Comparison of ENCODE assay signal across 10 cellular contexts in genomic region chr19:38243279-38243673, GRCh38. TPM values are rescaled to one million over a fixed set of nuclear protein-coding genes. Genes with fewer than 3 reads are reported as not detected.
A peak's percentile ranks its signal among the peaks of the same experiment; 100 is the strongest.
DNase-seq lines count a peak whose midpoint lies in the region; ATAC-seq, FAIRE-seq and TF ChIP-seq lines count a peak whose summit lies in the region.
"Had no signal": no experiment of that assay in that cellular context is flagged by ENCODE, and none has a peak within 500 bp of the region (broad histone marks: within the 10 kb centered on the region; RNA-seq: fewer than 3 reads in every experiment).

No MANE protein-coding gene starts in this region.

- H3K4me1 Mint-ChIP-seq in activated CD8-positive, alpha-beta T cell treated with anti-CD3 and anti-CD28 coated beads, Interleukin-2, amount 10 ng/mL, durations not matched to agents 7 days and 5 days (ENCODE audit: low read depth): peaks cover 2% of the 10 kb centered on the region
- peaks cover 9% of the 10 kb centered on the region for H3K4me1 Mint-ChIP-seq in type B pancreatic cell (ENCODE audit: unreplicated experiment)

- POLR2A ChIA-PET in HepG2 (lab: Yijun Ruan, JAX): interaction anchor here (0.6 kb wide), 1 partner anchor 9 kb away, joined by 7 read pairs; no protein-coding TSS in a partner anchor
- POLR2A ChIA-PET in activated CD8-positive, alpha-beta T cell treated with anti-CD3 and anti-CD28 coated beads, Interleukin-2, amount 10 ng/mL, durations not matched to agents 7 days and 5 days (lab: Charles Lee): interaction anchor here (1.7 kb wide), 1 partner anchor 76 kb away, joined by 4 read pairs; the partner anchor contains the start of gene KCNK6
- POLR2A ChIA-PET in A673 (lab: Charles Lee; ENCODE audit: low non-redundant PET): no interaction called here

- TF ChIP-seq CTCF in HepG2 (CRISPR knock-in tag; IDR thresholded peaks at IDR 0.05) (no peak), right lobe of liver (IDR thresholded peaks at IDR 0.05) (no peak), hepatocyte (IDR thresholded peaks at IDR 0.05; ENCODE audit: poor library complexity) (no peak), type B pancreatic cell (conservative IDR thresholded peaks at IDR 0.05) (no peak), A673 (conservative IDR thresholded peaks at IDR 0.05; ENCODE audit: low read depth, low read length) (no peak)

- no peaks in the 10 kb centered on the region for H3K79me2 ChIP-seq in HepG2 (ENCODE audit: insufficient read depth, low read length)
- no peaks in the 10 kb centered on the region for H3K79me2 ChIP-seq in hepatocyte

- H3K36me3 Mint-ChIP-seq in activated CD8-positive, alpha-beta T cell treated with anti-CD3 and anti-CD28 coated beads, Interleukin-2, amount 10 ng/mL, durations not matched to agents 7 days and 5 days (ENCODE audit: low read depth): no peaks in the 10 kb centered on the region
- H3K36me3 Mint-ChIP-seq in type B pancreatic cell: no peaks in the 10 kb centered on the region

- in situ Hi-C loops in HepG2 (cut with HindIII; ENCODE audit: extremely low pct_ligation_motif_present, low pct_unique_long_range_greater_than_20kb): loop anchor here (5.0 kb wide), 1 partner anchor 89 kb away; no protein-coding TSS in a partner anchor

- no peaks in the 10 kb centered on the region; a peak in 1 of 5 replicates for H3K27me3 ChIP-seq in HepG2 (ENCODE audit: control insufficient read depth in 1 of 2, insufficient read depth in 2 of 2, low read length in 2 of 2)
- H3K27me3 ChIP-seq in right lobe of liver: no peaks in the 10 kb centered on the region
- no peaks in the 10 kb centered on the region for H3K27me3 ChIP-seq in hepatocyte
- no peaks in the 10 kb centered on the region for H3K27me3 ChIP-seq in A673 (replicated peaks; ENCODE audit: insufficient read depth, low read depth, low read length, poor library complexity)
- H3K27me3 ChIP-seq: upper lobe of right lung had no signal

- no peaks in the 10 kb centered on the region for H3K9me2 ChIP-seq in hepatocyte (replicated peaks; ENCODE audit: insufficient read depth)

- no peak for DNase-seq in HepG2 (ENCODE audit: low spot score)
- DNase-seq in right lobe of liver: no peak
- DNase-seq in activated CD8-positive, alpha-beta T cell treated with anti-CD3 and anti-CD28 coated beads, Interleukin-2, amount 10 ng/mL, durations not matched to agents 7 days and 5 days: no peak
- DNase-seq in hepatocyte (ENCODE audit: low spot score): no peak
- DNase-seq in type B pancreatic cell (ENCODE audit: extremely low spot score, unreplicated experiment): no peak
- DNase-seq in NCI-H2029 (lab: John Stamatoyannopoulos, UW): no peak
- no peak for DNase-seq in HTR-8/SVneo (ENCODE audit: insufficient read length, low spot score)
- no peak for DNase-seq in A673 (ENCODE audit: low spot score)

- no peaks in the 10 kb centered on the region for H3K9me3 Mint-ChIP-seq in activated CD8-positive, alpha-beta T cell treated with anti-CD3 and anti-CD28 coated beads, Interleukin-2, amount 10 ng/mL, durations not matched to agents 7 days and 5 days (ENCODE audit: insufficient read depth)
- no peaks in the 10 kb centered on the region for H3K9me3 Mint-ChIP-seq in type B pancreatic cell

- no peak for FAIRE-seq in HepG2 (lab: Jason Lieb, UNC)
- no peak for FAIRE-seq in HTR-8/SVneo (lab: Jason Lieb, UNC)

- BruUV-seq in HepG2 (replicated peaks; lab: Mats Ljungman, UMichigan): no TSS peak
- BruUV-seq in A673 (replicated peaks; lab: Mats Ljungman, UMichigan): no TSS peak

- H3K4me2 ChIP-seq in HepG2 (ENCODE audit: low read depth, low read length): no peak overlapping the region
- peak overlapping the region; percentile 81 for H3K4me2 ChIP-seq in hepatocyte

- no peak overlapping the region for H3K27ac Mint-ChIP-seq in activated CD8-positive, alpha-beta T cell treated with anti-CD3 and anti-CD28 coated beads, Interleukin-2, amount 10 ng/mL, durations not matched to agents 7 days and 5 days
- no peak overlapping the region for H3K27ac Mint-ChIP-seq in type B pancreatic cell

- no peak overlapping the region for H3K4me3 ChIP-seq in HepG2 (replicated peaks in 1 of 3; ENCODE audit: insufficient read depth in 1 of 3, low read depth in 2 of 3, low read length in 3 of 3)
- H3K4me3 ChIP-seq in right lobe of liver: no peak overlapping the region
- no peak overlapping the region for H3K4me3 ChIP-seq in hepatocyte
- no peak overlapping the region for H3K4me3 ChIP-seq in A673 (ENCODE audit: low read depth, low read length, poor library complexity, severe bottlenecking)

- CTCF ChIA-PET in HepG2 (lab: Yijun Ruan, JAX; ENCODE audit: low intra/inter-chr PET ratio, low total read pairs): interaction anchor here (1.5 to 4.4 kb wide), 2 partner anchors 91 to 131 kb away, joined by 3 to 62 read pairs; partner anchors contain the start of genes CATSPERG and PSMD8
- CTCF ChIA-PET in activated CD8-positive, alpha-beta T cell treated with anti-CD3 and anti-CD28 coated beads, Interleukin-2, amount 10 ng/mL, durations not matched to agents 7 days and 5 days (lab: Charles Lee): interaction anchor here (0.6 to 3.2 kb wide), 15 partner anchors 8 to 686 kb away, joined by 3 to 23 read pairs (median 6); partner anchors contain the start of genes CATSPERG, FAM98C, GGN and KCNK6
- CTCF ChIA-PET in A673 (lab: Charles Lee): interaction anchor here (0.6 to 1.7 kb wide), 5 partner anchors 9 to 160 kb away, joined by 5 to 8 read pairs (median 7); partner anchors contain the start of gene FAM98C

- H3K4me1 ChIP-seq in HepG2 (ENCODE audit: insufficient read depth, low read length) (peaks cover 19% of the 10 kb centered on the region), right lobe of liver (no peaks in the 10 kb centered on the region), hepatocyte (ENCODE audit: insufficient read depth) (peaks cover 2% of the 10 kb centered on the region), A673 (ENCODE audit: insufficient read depth, low read length, poor library complexity, severe bottlenecking) (no peaks in the 10 kb centered on the region)

- no peak overlapping the region for H2AFZ ChIP-seq in HepG2 (ENCODE audit: low read length)
- peak overlapping the region; percentile 95 for H2AFZ ChIP-seq in hepatocyte

- TF ChIP-seq EP300 in HepG2 (IDR thresholded peaks at IDR 0.05; ENCODE audit: low read depth in 2 of 2, low read length in 2 of 2) (no peak), HepG2 (CRISPR knock-in tag; IDR thresholded peaks at IDR 0.05; ENCODE audit: borderline replicate concordance) (no peak)

- WGBS in HepG2 (ENCODE audit: low lambda C conversion rate): 37% methylated on average over 15 of the region's 15 CpGs
- 41% methylated on average over 13 of the region's 15 CpGs for WGBS in right lobe of liver (ENCODE audit: insufficient coverage, low coverage, low lambda C conversion rate, missing lambda C conversion rate)
- WGBS in hepatocyte (ENCODE audit: low lambda C conversion rate, missing lambda C conversion rate): 66% methylated on average over 15 of the region's 15 CpGs

- H3K9ac ChIP-seq in HepG2 (ENCODE audit: insufficient read depth, low read depth, low read length): 0 out of 2 replicates have a peak overlapping the region, but pooled peaks have one; percentile 34

- TF ChIP-seq POLR2A in HepG2 (IDR thresholded peaks at IDR 0.05; ENCODE audit: insufficient read depth in 1 of 2, low read depth in 2 of 2, low read length in 2 of 2) (no peak), right lobe of liver (IDR thresholded peaks at IDR 0.05) (no peak)

- H3K27ac ChIP-seq in HepG2 (ENCODE audit: extremely low read length, insufficient read depth, low read length): no peak overlapping the region
- H3K27ac ChIP-seq in right lobe of liver: no peak overlapping the region
- no peak overlapping the region for H3K27ac ChIP-seq in hepatocyte
- H3K27ac ChIP-seq in A673 (ENCODE audit: low read depth, low read length, poor library complexity, severe bottlenecking): no peak overlapping the region
- H3K27ac ChIP-seq: upper lobe of right lung had no signal

- ATAC-seq in HepG2: no peak
- ATAC-seq in right lobe of liver: no peak
- no peak for ATAC-seq in activated CD8-positive, alpha-beta T cell treated with anti-CD3 and anti-CD28 coated beads, Interleukin-2, amount 10 ng/mL, durations not matched to agents 7 days and 5 days

- no peaks in the 10 kb centered on the region for H3K36me3 ChIP-seq in HepG2 (replicated peaks in 1 of 2; ENCODE audit: control insufficient read depth in 1 of 2, insufficient read depth in 2 of 2, low read length in 2 of 2)
- no peaks in the 10 kb centered on the region for H3K36me3 ChIP-seq in right lobe of liver
- no peaks in the 10 kb centered on the region for H3K36me3 ChIP-seq in hepatocyte (replicated peaks; ENCODE audit: insufficient read depth, low read depth)
- H3K36me3 ChIP-seq in A673 (ENCODE audit: insufficient read depth, low read length, poor library complexity, severe bottlenecking): no peaks in the 10 kb centered on the region
- H3K36me3 ChIP-seq: upper lobe of right lung had no signal

- peak overlapping the region; percentile 67 for H3K4me3 Mint-ChIP-seq in activated CD8-positive, alpha-beta T cell treated with anti-CD3 and anti-CD28 coated beads, Interleukin-2, amount 10 ng/mL, durations not matched to agents 7 days and 5 days
- peak overlapping the region; percentile 80 for H3K4me3 Mint-ChIP-seq in type B pancreatic cell

- H3K9me3 ChIP-seq in HepG2 (ENCODE audit: low read length) (no peaks in the 10 kb centered on the region), right lobe of liver (no peaks in the 10 kb centered on the region), hepatocyte (ENCODE audit: low read depth) (no peaks in the 10 kb centered on the region), A673 (ENCODE audit: low read depth, low read length, poor library complexity, severe bottlenecking) (no peaks in the 10 kb centered on the region)
- H3K9me3 ChIP-seq: upper lobe of right lung had no signal

- no peaks in the 10 kb centered on the region for H3K27me3 Mint-ChIP-seq in activated CD8-positive, alpha-beta T cell treated with anti-CD3 and anti-CD28 coated beads, Interleukin-2, amount 10 ng/mL, durations not matched to agents 7 days and 5 days (ENCODE audit: low read depth)
- H3K27me3 Mint-ChIP-seq in type B pancreatic cell: no peaks in the 10 kb centered on the region

- no peak for TF ChIP-seq RAD21 in HepG2 (CRISPR knock-in tag; IDR thresholded peaks at IDR 0.05)

- intact Hi-C loops in HepG2 (cut with micrococcal nuclease; ENCODE audit: unreplicated experiment): no loop called here
- intact Hi-C loops in right lobe of liver (cut with DNase I): no loop called here
- intact Hi-C loops in A673 (cut with micrococcal nuclease; ENCODE audit: unreplicated experiment): no loop called here

- H4K20me1 ChIP-seq in HepG2 (ENCODE audit: insufficient read depth, low read length): no peaks in the 10 kb centered on the region
- no peaks in the 10 kb centered on the region for H4K20me1 ChIP-seq in hepatocyte (ENCODE audit: insufficient read depth, poor library complexity, severe bottlenecking)

RNA-seq across cellular contexts. Expression of gene PPP1R14A, which starts 12.9 kb away (rescaled TPM):
- not detected in 2 replicates for total RNA-seq in HepG2 (2016; rRNA removed; fragmentation: Illumina TruSeq; extraction: Trizol)
- not detected in 2 replicates for total RNA-seq in HepG2 (2016; cell fraction: cytosol; rRNA removed; fragmentation: Illumina TruSeq; extraction: Trizol; ENCODE audit: low read depth)
- total RNA-seq in HepG2 (2016; cell fraction: insoluble cytoplasmic fraction; rRNA removed; fragmentation: Illumina TruSeq; extraction: Trizol): not detected in 2 replicates
- total RNA-seq in HepG2 (2016; cell fraction: membrane; rRNA removed; fragmentation: Illumina TruSeq; extraction: Trizol): not detected in 2 replicates
- not detected in 2 replicates for total RNA-seq in HepG2 (2016; cell fraction: nucleus; rRNA removed; fragmentation: Illumina TruSeq; extraction: Trizol)
- polyA plus RNA-seq in HepG2 (2011; rRNA removed): not detected in 2 replicates
- not detected in 2 replicates for polyA plus RNA-seq in HepG2 (2011; cell fraction: cytosol; rRNA removed)
- not detected in 2 replicates for polyA plus RNA-seq in HepG2 (2011; cell fraction: nucleus; rRNA removed)
- not detected in 2 replicates for polyA plus RNA-seq in HepG2 (2012)
- polyA plus RNA-seq in HepG2 (2016; cell fraction: cytosol; fragmentation: Illumina TruSeq; extraction: Trizol; ENCODE audit: low read depth): not detected in 2 replicates
- not detected in 2 replicates for polyA plus RNA-seq in HepG2 (2016; cell fraction: insoluble cytoplasmic fraction; fragmentation: Illumina TruSeq; extraction: Trizol; ENCODE audit: low read depth)
- polyA plus RNA-seq in HepG2 (2016; cell fraction: membrane; fragmentation: Illumina TruSeq; extraction: Trizol; ENCODE audit: low read depth): not detected in 2 replicates
- polyA plus RNA-seq in HepG2 (2016; cell fraction: nucleus; fragmentation: Illumina TruSeq; extraction: Trizol; ENCODE audit: insufficient read depth, low read depth): not detected in 2 replicates
- not detected in 2 replicates for polyA minus RNA-seq in HepG2 (2011; rRNA and poly(A)+ RNA removed; ENCODE audit: low replicate concordance)
- not detected in 2 replicates for polyA minus RNA-seq in HepG2 (2011; cell fraction: cytosol; rRNA and poly(A)+ RNA removed)
- polyA minus RNA-seq in HepG2 (2011; cell fraction: nucleus; rRNA and poly(A)+ RNA removed): not detected in 2 replicates
- total RNA-seq in right lobe of liver: 1 to 10 TPM; 2.7 to 8.7 (median 6.7) TPM
- total RNA-seq in activated CD8-positive, alpha-beta T cell treated with anti-CD3 and anti-CD28 coated beads, Interleukin-2, amount 10 ng/mL, durations not matched to agents 7 days and 5 days: not detected
- 13.0 and 15.1 TPM in 2 replicates for total RNA-seq in hepatocyte
- 50.5 and 56.9 TPM in 2 replicates for polyA plus RNA-seq in hepatocyte
- total RNA-seq in type B pancreatic cell (ENCODE audit: low replicate concordance): 14.9 and 20.7 TPM in 2 replicates
- total RNA-seq in A673 (2021): 1.1 TPM in 1 of 2 replicates, not detected in the other

RNA-seq across cellular contexts. Expression of gene DPF1, which starts 19.3 kb away (rescaled TPM):
- total RNA-seq in HepG2 (2016; rRNA removed; fragmentation: Illumina TruSeq; extraction: Trizol) (1.7 and 3.2 TPM in 2 replicates), right lobe of liver (not detected), hepatocyte (1.2 and 2.1 TPM in 2 replicates), type B pancreatic cell (ENCODE audit: low replicate concordance) (0.93 and 12.6 TPM in 2 replicates), A673 (2021) (6.3 and 8.1 TPM in 2 replicates)
- 1.4 and 1.6 TPM in 2 replicates for total RNA-seq in HepG2 (2016; cell fraction: cytosol; rRNA removed; fragmentation: Illumina TruSeq; extraction: Trizol; ENCODE audit: low read depth)
- 1.6 and 2.3 TPM in 2 replicates for total RNA-seq in HepG2 (2016; cell fraction: insoluble cytoplasmic fraction; rRNA removed; fragmentation: Illumina TruSeq; extraction: Trizol)
- total RNA-seq in HepG2 (2016; cell fraction: membrane; rRNA removed; fragmentation: Illumina TruSeq; extraction: Trizol): 2.0 and 2.8 TPM in 2 replicates
- total RNA-seq in HepG2 (2016; cell fraction: nucleus; rRNA removed; fragmentation: Illumina TruSeq; extraction: Trizol): 2.1 and 2.7 TPM in 2 replicates
- polyA plus RNA-seq in HepG2 (2011; rRNA removed) (1.0 and 1.3 TPM in 2 replicates), hepatocyte (2.0 and 2.7 TPM in 2 replicates)
- 0.65 and 1.2 TPM in 2 replicates for polyA plus RNA-seq in HepG2 (2011; cell fraction: cytosol; rRNA removed)
- 3.3 and 3.6 TPM in 2 replicates for polyA plus RNA-seq in HepG2 (2011; cell fraction: nucleus; rRNA removed)
- polyA plus RNA-seq in HepG2 (2012): 0.36 and 1.2 TPM in 2 replicates
- polyA plus RNA-seq in HepG2 (2016; cell fraction: cytosol; fragmentation: Illumina TruSeq; extraction: Trizol; ENCODE audit: low read depth): 1.1 TPM in 2 replicates
- polyA plus RNA-seq in HepG2 (2016; cell fraction: insoluble cytoplasmic fraction; fragmentation: Illumina TruSeq; extraction: Trizol; ENCODE audit: low read depth): 1.4 and 3.2 TPM in 2 replicates
- polyA plus RNA-seq in HepG2 (2016; cell fraction: membrane; fragmentation: Illumina TruSeq; extraction: Trizol; ENCODE audit: low read depth): 1.4 and 1.7 TPM in 2 replicates
- polyA plus RNA-seq in HepG2 (2016; cell fraction: nucleus; fragmentation: Illumina TruSeq; extraction: Trizol; ENCODE audit: insufficient read depth, low read depth): 4.1 and 5.7 TPM in 2 replicates
- polyA minus RNA-seq in HepG2 (2011; rRNA and poly(A)+ RNA removed; ENCODE audit: low replicate concordance): 1.3 and 2.4 TPM in 2 replicates
- polyA minus RNA-seq in HepG2 (2011; cell fraction: cytosol; rRNA and poly(A)+ RNA removed): 0.62 and 0.69 TPM in 2 replicates
- polyA minus RNA-seq in HepG2 (2011; cell fraction: nucleus; rRNA and poly(A)+ RNA removed): 1.4 and 1.7 TPM in 2 replicates
- total RNA-seq in activated CD8-positive, alpha-beta T cell treated with anti-CD3 and anti-CD28 coated beads, Interleukin-2, amount 10 ng/mL, durations not matched to agents 7 days and 5 days: under 1 TPM; 0.16 to 0.29 TPM
- total RNA-seq: mesenteric fat pad, upper lobe of right lung had no signal

RNA-seq across cellular contexts. Expression of gene SPINT2, which starts 21.1 kb away (rescaled TPM):
- total RNA-seq in HepG2 (2016; rRNA removed; fragmentation: Illumina TruSeq; extraction: Trizol) (0.24 and 0.31 TPM in 2 replicates), right lobe of liver (10 to 100 TPM in 1 of 6 experiments, 1 to 10 TPM in 5; 3.5 to 19.1 (median 6.2) TPM), hepatocyte (508 and 590 TPM in 2 replicates), type B pancreatic cell (ENCODE audit: low replicate concordance) (243 and 526 TPM in 2 replicates), A673 (2021) (0.42 TPM in 1 of 2 replicates, not detected in the other)
- total RNA-seq in HepG2 (2016; cell fraction: cytosol; rRNA removed; fragmentation: Illumina TruSeq; extraction: Trizol; ENCODE audit: low read depth): 0.18 and 0.40 TPM in 2 replicates
- 0.30 and 0.37 TPM in 2 replicates for total RNA-seq in HepG2 (2016; cell fraction: insoluble cytoplasmic fraction; rRNA removed; fragmentation: Illumina TruSeq; extraction: Trizol)
- 0.22 TPM in 1 of 2 replicates, not detected in the other for total RNA-seq in HepG2 (2016; cell fraction: membrane; rRNA removed; fragmentation: Illumina TruSeq; extraction: Trizol)
- total RNA-seq in HepG2 (2016; cell fraction: nucleus; rRNA removed; fragmentation: Illumina TruSeq; extraction: Trizol): 0.44 TPM in 1 of 2 replicates, not detected in the other
- polyA plus RNA-seq in HepG2 (2011; rRNA removed) (0.77 and 0.97 TPM in 2 replicates), hepatocyte (834 and 885 TPM in 2 replicates)
- polyA plus RNA-seq in HepG2 (2011; cell fraction: cytosol; rRNA removed): 0.38 and 0.83 TPM in 2 replicates
- polyA plus RNA-seq in HepG2 (2011; cell fraction: nucleus; rRNA removed): 0.21 and 0.35 TPM in 2 replicates
- polyA plus RNA-seq in HepG2 (2012): 0.31 and 0.39 TPM in 2 replicates
- polyA plus RNA-seq in HepG2 (2016; cell fraction: cytosol; fragmentation: Illumina TruSeq; extraction: Trizol; ENCODE audit: low read depth): not detected in 2 replicates
- 0.26 and 0.46 TPM in 2 replicates for polyA plus RNA-seq in HepG2 (2016; cell fraction: insoluble cytoplasmic fraction; fragmentation: Illumina TruSeq; extraction: Trizol; ENCODE audit: low read depth)
- polyA plus RNA-seq in HepG2 (2016; cell fraction: membrane; fragmentation: Illumina TruSeq; extraction: Trizol; ENCODE audit: low read depth): 0.13 TPM in 1 of 2 replicates, not detected in the other
- polyA plus RNA-seq in HepG2 (2016; cell fraction: nucleus; fragmentation: Illumina TruSeq; extraction: Trizol; ENCODE audit: insufficient read depth, low read depth): 0.60 and 1.7 TPM in 2 replicates
- 0.56 and 17.3 TPM in 2 replicates for polyA minus RNA-seq in HepG2 (2011; rRNA and poly(A)+ RNA removed; ENCODE audit: low replicate concordance)
- polyA minus RNA-seq in HepG2 (2011; cell fraction: cytosol; rRNA and poly(A)+ RNA removed): not detected in 2 replicates
- polyA minus RNA-seq in HepG2 (2011; cell fraction: nucleus; rRNA and poly(A)+ RNA removed): 0.26 TPM in 1 of 2 replicates, not detected in the other
- 10 to 100 TPM; 31.5 to 35.1 TPM for total RNA-seq in activated CD8-positive, alpha-beta T cell treated with anti-CD3 and anti-CD28 coated beads, Interleukin-2, amount 10 ng/mL, durations not matched to agents 7 days and 5 days
